In genomic region chr3:13227315-13228165, GRCh38 we compare ENCODE assay signal across 25 cellular contexts.
"Had no signal": no experiment of that assay in that cellular context is flagged by ENCODE, and none has a peak within 500 bp of the region (broad histone marks: within the 10 kb centered on the region; RNA-seq: fewer than 3 reads in every experiment).

No MANE protein-coding gene starts in this region.

- H3K4me3 ChIP-seq: breast epithelium, gastrocnemius medialis, lung, sigmoid colon, tibial artery had no signal

- H3K9me3 Mint-ChIP-seq: activated naive CD4-positive, alpha-beta T cell treated with anti-CD3 and anti-CD28 coated beads, Interleukin-2, amount 50 U/mL, for 72 hours; activated T-helper 2 cell treated with anti-CD3 and anti-CD28 coated beads, Interferon-gamma antibody, Interleukin-2, Interleukin-4, amounts not matched to agents 10 μg/mL and 5 μg/mL and 100 μg/mL, durations not matched to agents 14 hours and 24 hours and 36 hours; central memory CD8-positive, alpha-beta T cell; dendritic cell treated with granulocyte-macrophage colony-stimulating factor and Interleukin-4, amounts not matched to agents 40 ng/mL and 50 ng/mL, for 4 days; immature natural killer cell; natural killer cell; stimulated activated memory B cell treated with anti-CD40 and anti-IgM and Interleukin-4, amounts not matched to agents 10 μg/mL and 1 μg/mL and 100 μg/mL, for 72 hours; stimulated activated naive CD8-positive, alpha-beta T cell treated with anti-CD3 and anti-CD28 coated beads, Interleukin-15, amount 100 ng/mL, for 72 hours; WTC11 had no signal

- H3K9me3 ChIP-seq: breast epithelium, gastrocnemius medialis, sigmoid colon, tibial artery had no signal

- H3K27me3 ChIP-seq: gastrocnemius medialis had no signal

- H3K4me1 ChIP-seq: breast epithelium, sigmoid colon, tibial artery had no signal

- H3K27ac Mint-ChIP-seq: activated CD8-positive, alpha-beta memory T cell treated with anti-CD3 and anti-CD28 coated beads, Interleukin-2, amount 10 ng/mL, durations not matched to agents 7 days and 5 days; activated CD8-positive, alpha-beta T cell treated with anti-CD3 and anti-CD28 coated beads, Interleukin-2, amount 10 ng/mL, durations not matched to agents 7 days and 5 days; activated T-helper 2 cell treated with anti-CD3 and anti-CD28 coated beads, Interferon-gamma antibody, Interleukin-2, Interleukin-4, amounts not matched to agents 10 μg/mL and 5 μg/mL and 100 μg/mL, durations not matched to agents 14 hours and 24 hours and 36 hours; dendritic cell treated with granulocyte-macrophage colony-stimulating factor and Interleukin-4, amounts not matched to agents 40 ng/mL and 50 ng/mL, for 4 days; natural killer cell; stimulated activated memory B cell treated with anti-CD40 and anti-IgM and Interleukin-4, amounts not matched to agents 10 μg/mL and 1 μg/mL and 100 μg/mL, for 72 hours; stimulated activated naive CD8-positive, alpha-beta T cell treated with anti-CD3 and anti-CD28 coated beads, Interleukin-15, amount 100 ng/mL, for 72 hours; WTC11 had no signal

- H3K4me3 Mint-ChIP-seq: activated CD8-positive, alpha-beta memory T cell treated with anti-CD3 and anti-CD28 coated beads, Interleukin-2, amount 10 ng/mL, durations not matched to agents 7 days and 5 days; activated CD8-positive, alpha-beta T cell treated with anti-CD3 and anti-CD28 coated beads, Interleukin-2, amount 10 ng/mL, durations not matched to agents 7 days and 5 days; central memory CD8-positive, alpha-beta T cell; dendritic cell treated with granulocyte-macrophage colony-stimulating factor and Interleukin-4, amounts not matched to agents 40 ng/mL and 50 ng/mL, for 4 days; immature natural killer cell; natural killer cell; stimulated activated memory B cell treated with anti-CD40 and anti-IgM and Interleukin-4, amounts not matched to agents 10 μg/mL and 1 μg/mL and 100 μg/mL, for 72 hours; stimulated activated naive CD8-positive, alpha-beta T cell treated with anti-CD3 and anti-CD28 coated beads, Interleukin-15, amount 100 ng/mL, for 72 hours; WTC11 had no signal

- H3K4me1 Mint-ChIP-seq: central memory CD8-positive, alpha-beta T cell; stimulated activated memory B cell treated with anti-CD40 and anti-IgM and Interleukin-4, amounts not matched to agents 10 μg/mL and 1 μg/mL and 100 μg/mL, for 72 hours had no signal

- DNase-seq: activated CD4-positive, alpha-beta T cell treated with anti-CD3 and anti-CD28 coated beads for 1 hour; activated CD8-positive, alpha-beta memory T cell treated with anti-CD3 and anti-CD28 coated beads, Interleukin-2, amount 10 ng/mL, durations not matched to agents 7 days and 5 days; activated CD8-positive, alpha-beta T cell treated with anti-CD3 and anti-CD28 coated beads, Interleukin-2, amount 10 ng/mL, durations not matched to agents 7 days and 5 days; activated T-cell treated with anti-CD3 and anti-CD28 coated beads, Interleukin-2, amount 50 U/mL, for 48 hours; effector CD4-positive, alpha-beta T cell; gastrocnemius medialis; hypothalamus; immature natural killer cell; mesendoderm; natural killer cell; sigmoid colon; small intestine; stimulated activated CD4-positive, alpha-beta T cell treated with anti-CD3 and anti-CD28 coated beads, Interleukin-4, amount 100 ng/mL, for 24 hours; stimulated activated naive CD8-positive, alpha-beta T cell treated with anti-CD3 and anti-CD28 coated beads, Interleukin-15, amount 100 ng/mL, for 72 hours; T-helper 2 cell; tibial artery had no signal

- ATAC-seq: activated CD8-positive, alpha-beta memory T cell treated with anti-CD3 and anti-CD28 coated beads, Interleukin-2, amount 10 ng/mL, durations not matched to agents 7 days and 5 days; activated CD8-positive, alpha-beta T cell treated with anti-CD3 and anti-CD28 coated beads, Interleukin-2, amount 10 ng/mL, durations not matched to agents 7 days and 5 days; activated naive CD4-positive, alpha-beta T cell treated with anti-CD3 and anti-CD28 coated beads, Interleukin-2, amount 50 U/mL, for 72 hours; gastrocnemius medialis; left lobe of liver; stimulated activated memory B cell treated with anti-CD40 and anti-IgM and Interleukin-4, amounts not matched to agents 10 μg/mL and 1 μg/mL and 100 μg/mL, for 72 hours; stimulated activated naive CD8-positive, alpha-beta T cell treated with anti-CD3 and anti-CD28 coated beads, Interleukin-15, amount 100 ng/mL, for 72 hours; WTC11 had no signal

- H3K36me3 ChIP-seq: breast epithelium, gastrocnemius medialis, sigmoid colon, tibial artery had no signal

- H3K27ac ChIP-seq: breast epithelium, sigmoid colon, tibial artery had no signal

- H3K36me3 Mint-ChIP-seq: activated CD8-positive, alpha-beta memory T cell treated with anti-CD3 and anti-CD28 coated beads, Interleukin-2, amount 10 ng/mL, durations not matched to agents 7 days and 5 days; activated naive CD4-positive, alpha-beta T cell treated with anti-CD3 and anti-CD28 coated beads, Interleukin-2, amount 50 U/mL, for 72 hours; immature natural killer cell; natural killer cell; stimulated activated memory B cell treated with anti-CD40 and anti-IgM and Interleukin-4, amounts not matched to agents 10 μg/mL and 1 μg/mL and 100 μg/mL, for 72 hours; WTC11 had no signal
